Comparison of ENCODE assay signal across 18 cellular contexts in genomic region chr13:22964245-22964966, GRCh38.
A peak's percentile ranks its signal among the peaks of the same experiment; 100 is the strongest.
DNase-seq lines count a peak whose midpoint lies in the region; ATAC-seq and TF ChIP-seq lines count a peak whose summit lies in the region.
"Had no signal": no experiment of that assay in that cellular context is flagged by ENCODE, and none has a peak within 500 bp of the region (broad histone marks: within the 10 kb centered on the region; RNA-seq: fewer than 3 reads in every experiment).

No MANE protein-coding gene starts in this region.

- H3K36me3 Mint-ChIP-seq in glutamatergic neuron (ENCODE audit: unreplicated experiment): no peaks in the 10 kb centered on the region

- H3K4me1 ChIP-seq in SJCRH30: no peaks in the 10 kb centered on the region

- no peaks in the 10 kb centered on the region for H3K36me3 ChIP-seq in SJCRH30

- ATAC-seq in left ventricle myocardium superior (peak; percentile 13), Right ventricle myocardium superior (ENCODE audit: poor library complexity) (no peak), sciatic nerve (no peak)

- TF ChIP-seq CTCF in glutamatergic neuron (IDR thresholded peaks at IDR 0.05; ENCODE audit: partially characterized antibody, unreplicated experiment): no peak

- no peaks in the 10 kb centered on the region for H3K27me3 ChIP-seq in SJCRH30

- no peak overlapping the region for H3K4me3 Mint-ChIP-seq in glutamatergic neuron (ENCODE audit: unreplicated experiment)

- intact Hi-C loops in left ventricle myocardium superior (cut with micrococcal nuclease) (no loop called here), Right ventricle myocardium superior (cut with DNase I) (no loop called here), sciatic nerve (cut with DNase I) (no loop called here)

- no peak overlapping the region for H3K27ac ChIP-seq in SJCRH30
- H3K27ac ChIP-seq: C4-2B had no signal

- DNase-seq in left ventricle myocardium superior (no peak), Right ventricle myocardium superior (no peak), NCI-H524 treated with DMSO at 0.1 percent for 48 hours (lab: John Stamatoyannopoulos, UW) (peak; percentile 8), glutamatergic neuron (peak; percentile 28), sciatic nerve (ENCODE audit: low spot score) (peak; percentile 41), mucosa of gallbladder (ENCODE audit: low spot score) (no peak), SJCRH30 (no peak), NCI-H226 (no peak)
- DNase-seq: ACHN, GOT3, NCI-H1417, NCI-H1930, NCI-H2227 treated with DMSO at 0.1 percent for 48 hours, NCI-H526 treated with DMSO at 0.1 percent for 48 hours, OCI-M1, SHP77 treated with DMSO at 0.1 percent for 48 hours, T-helper 1 cell had no signal

- no peaks in the 10 kb centered on the region for H3K9me3 ChIP-seq in SJCRH30 (replicated peaks)

- H3K27ac Mint-ChIP-seq in glutamatergic neuron (ENCODE audit: unreplicated experiment): no peak overlapping the region

- peaks cover 4% of the 10 kb centered on the region for H3K9me3 Mint-ChIP-seq in glutamatergic neuron (ENCODE audit: unreplicated experiment)

- no peak overlapping the region for H3K4me3 ChIP-seq in SJCRH30

- H3K4me1 Mint-ChIP-seq in glutamatergic neuron (ENCODE audit: low read depth, unreplicated experiment): no peaks in the 10 kb centered on the region

- peaks cover 2% of the 10 kb centered on the region for H3K27me3 Mint-ChIP-seq in glutamatergic neuron (ENCODE audit: unreplicated experiment)

Comparison
In these comparisons a context has a peak if more than half of its experiments do, and no peak if none do; other contexts are left out.
1. DNase-seq: peak in NCI-H524 treated with DMSO at 0.1 percent for 48 hours (single experiment), glutamatergic neuron (single experiment) and sciatic nerve (single experiment); none in left ventricle myocardium superior (single experiment), Right ventricle myocardium superior (single experiment), mucosa of gallbladder (single experiment), SJCRH30 (0 of 2) and NCI-H226 (single experiment).